In genomic region chr4:52721968-52722814, GRCh38 we compare ENCODE assay signal across 8 cellular contexts. TPM values are rescaled to one million over a fixed set of nuclear protein-coding genes. Genes with fewer than 3 reads are reported as not detected.
DNase-seq lines count a peak whose midpoint lies in the region; ATAC-seq and TF ChIP-seq lines count a peak whose summit lies in the region.

No MANE protein-coding gene starts in this region.

- no peaks in the 10 kb centered on the region for H3K27me3 ChIP-seq in lung (ENCODE audit: control insufficient read depth, insufficient read depth)

- H3K4me1 ChIP-seq in lung (ENCODE audit: control insufficient read depth in 2 of 2, insufficient read depth in 2 of 2, low read length in 2 of 2), result peaks cover 0 to 2% of the 10 kb centered on the region in 2 donors

- WGBS in lung, 2 donors, result 0 to 1% methylated on average over 56 of the region's 56 CpGs

- ATAC-seq in GM19351 (IDR thresholded peaks at IDR 0.05; ENCODE audit: unreplicated experiment), result peak; percentile 88
- ATAC-seq in HG03521 (IDR thresholded peaks at IDR 0.05; ENCODE audit: unreplicated experiment), result peak; percentile 94
- ATAC-seq in lung (ENCODE audit: insufficient read depth, low FRiP score), result peak; percentile 97

- peaks cover 0 to 6% of the 10 kb centered on the region in 2 donors for H3K36me3 ChIP-seq in lung (ENCODE audit: control insufficient read depth in 2 of 2, insufficient read depth in 2 of 2, low read length in 2 of 2)

- peak overlapping the region; percentile 86 to 99 for H3K27ac ChIP-seq in lung (ENCODE audit: low read depth in 1 of 2, low read length in 1 of 2)

- peak overlapping the region; percentile 80 for H3K4me3 ChIP-seq in lung

- TF ChIP-seq CTCF in lung (IDR thresholded peaks at IDR 0.05; ENCODE audit: control extremely low read depth, extremely low read depth), result no peak

- DNase-seq in C1 segment of cervical spinal cord (lab: John Stamatoyannopoulos, UW), result peak; percentile 65 to 98 (median 89)
- DNase-seq in NCI-H774 (lab: John Stamatoyannopoulos, UW), result peak; percentile 93
- peak; percentile 68 to 78 for DNase-seq in activated CD8-positive, alpha-beta memory T cell treated with anti-CD3 and anti-CD28 coated beads for 1 hour (ENCODE audit: extremely low read depth in 1 of 2, low read depth in 1 of 2)
- DNase-seq in effector CD8-positive, alpha-beta T cell (lab: John Stamatoyannopoulos, UW), result peak; percentile 87
- DNase-seq in lung (ENCODE audit: low spot score), result peak; percentile 92
- DNase-seq in stimulated activated CD4-positive, alpha-beta T cell treated with anti-CD3 and anti-CD28 coated beads, TNF-alpha, amount 100 ng/mL, for 24 hours (ENCODE audit: low read depth in 3 of 3), result peak; percentile 80 to 89 (median 81)

- H3K9me3 ChIP-seq in lung (ENCODE audit: control insufficient read depth in 2 of 2, insufficient read depth in 1 of 2, low read length in 1 of 2), result no peaks in the 10 kb centered on the region

RNA-seq across cellular contexts. Expression of gene ERVMER34-1, which starts 29.0 kb away (rescaled TPM):
- 1 to 10 TPM in 1 of 2 donors, under 1 TPM in 1; 0.83 to 2.2 TPM for total RNA-seq in lung
- polyA plus RNA-seq in lung, result under 1 TPM; 0.89 to 0.93 TPM

Comparison
In these comparisons a context has a peak if more than half of its experiments do, and no peak if none do; other contexts are left out.
1. Peak in every context shown above with its lines: DNase-seq, ATAC-seq, H3K4me3 ChIP-seq and H3K27ac ChIP-seq.